12 cellular contexts compared by ENCODE assay signal in the genomic region with DNA sequence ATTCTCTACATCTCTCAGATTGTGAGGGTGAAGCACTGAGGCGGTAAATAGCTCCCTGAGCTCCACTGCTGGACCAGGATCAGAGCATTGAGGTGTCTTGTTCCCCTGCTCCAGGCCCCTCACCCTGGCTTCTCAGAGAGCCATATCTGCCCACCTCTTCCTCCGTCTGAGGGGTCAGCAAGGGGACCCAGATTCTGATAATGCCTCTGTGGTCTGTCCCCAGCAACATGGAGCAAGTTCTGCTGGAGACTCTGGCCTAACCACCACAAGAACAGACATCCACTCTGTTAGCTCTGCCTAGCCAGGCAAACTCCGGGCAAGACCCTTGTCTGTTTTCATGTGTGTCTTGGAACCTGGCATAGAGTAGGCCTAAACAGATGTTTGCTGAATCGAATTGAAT. TPM values are rescaled to one million over a fixed set of nuclear protein-coding genes. Genes with fewer than 3 reads are reported as not detected.
DNase-seq lines count a peak whose midpoint lies in the region; ATAC-seq and TF ChIP-seq lines count a peak whose summit lies in the region.
"Had no signal": no experiment of that assay in that cellular context is flagged by ENCODE, and none has a peak within 500 bp of the region (broad histone marks: within the 10 kb centered on the region; RNA-seq: fewer than 3 reads in every experiment).

No MANE protein-coding gene starts in this region.

- peak overlapping the region; percentile 33 for H3K4me3 ChIP-seq in CD8-positive, alpha-beta T cell (ENCODE audit: low read depth, low read length)
- H3K4me3 ChIP-seq: left lung had no signal

- POLR2A ChIA-PET in CD8-positive, alpha-beta T cell (lab: Charles Lee): interaction anchor here (2.0 to 3.3 kb wide), 2 partner anchors 7 to 10 kb away, joined by 5 to 15 read pairs; no protein-coding TSS in a partner anchor

- peak overlapping the region; percentile 97 for H3K27ac Mint-ChIP-seq in CD8-positive, alpha-beta T cell
- H3K27ac Mint-ChIP-seq in IgD-negative memory B cell (peak overlapping the region; percentile 86 to 99 (median 98)), natural killer cell (peak overlapping the region; percentile 90 to 96)
- peak overlapping the region; percentile 85 for H3K27ac Mint-ChIP-seq in activated naive CD8-positive, alpha-beta T cell treated with anti-CD3 and anti-CD28 coated beads for 36 hours

- H3K36me3 ChIP-seq in CD8-positive, alpha-beta T cell (ENCODE audit: insufficient read depth, low read length): no peaks in the 10 kb centered on the region
- H3K36me3 ChIP-seq: left lung had no signal

- peak overlapping the region; percentile 94 for H3K4me3 Mint-ChIP-seq in CD8-positive, alpha-beta T cell
- H3K4me3 Mint-ChIP-seq in IgD-negative memory B cell (peak overlapping the region; percentile 87 to 98 (median 96)), natural killer cell (peak overlapping the region; percentile 95)
- peak overlapping the region; percentile 88 for H3K4me3 Mint-ChIP-seq in activated naive CD8-positive, alpha-beta T cell treated with anti-CD3 and anti-CD28 coated beads for 36 hours

- TF ChIP-seq CTCF in CD8-positive, alpha-beta T cell (IDR thresholded peaks at IDR 0.05): no peak
- no peak for TF ChIP-seq CTCF in natural killer cell (IDR thresholded peaks at IDR 0.05)

- peak overlapping the region; percentile 22 for H3K27ac ChIP-seq in CD8-positive, alpha-beta T cell (ENCODE audit: low read depth, low read length)
- H3K27ac ChIP-seq: left lung had no signal

- no peaks in the 10 kb centered on the region for H3K9me3 ChIP-seq in CD8-positive, alpha-beta T cell (ENCODE audit: low read length)
- H3K9me3 ChIP-seq: left lung had no signal

- intact Hi-C loops in CD8-positive, alpha-beta T cell (cut with DNase I, micrococcal nuclease): loop anchor here in 1 of 2 experiments (5.0 kb wide), 3 partner anchors 72 to 253 kb away; partner anchors contain the start of gene RCOR3
- intact Hi-C loops in natural killer cell (cut with micrococcal nuclease): no loop called here

- no peaks in the 10 kb centered on the region for H3K27me3 ChIP-seq in CD8-positive, alpha-beta T cell (ENCODE audit: insufficient read depth, low read length)

- H3K9me3 Mint-ChIP-seq in CD8-positive, alpha-beta T cell: no peaks in the 10 kb centered on the region
- peaks cover 0 to 2% (median 0%) of the 10 kb centered on the region in 3 donors for H3K9me3 Mint-ChIP-seq in IgD-negative memory B cell
- no peaks in the 10 kb centered on the region for H3K9me3 Mint-ChIP-seq in activated naive CD8-positive, alpha-beta T cell treated with anti-CD3 and anti-CD28 coated beads for 36 hours
- H3K9me3 Mint-ChIP-seq in natural killer cell: no peaks in the 10 kb centered on the region

- H3K4me1 ChIP-seq in CD8-positive, alpha-beta T cell (ENCODE audit: insufficient read depth, low read length): peaks cover 53% of the 10 kb centered on the region

- peaks cover 25% of the 10 kb centered on the region for H3K36me3 Mint-ChIP-seq in CD8-positive, alpha-beta T cell
- peaks cover 6% of the 10 kb centered on the region for H3K36me3 Mint-ChIP-seq in IgD-negative memory B cell
- H3K36me3 Mint-ChIP-seq in activated naive CD8-positive, alpha-beta T cell treated with anti-CD3 and anti-CD28 coated beads for 36 hours: peaks cover 14% of the 10 kb centered on the region
- no peaks in the 10 kb centered on the region for H3K36me3 Mint-ChIP-seq in natural killer cell

- no peaks in the 10 kb centered on the region for H3K27me3 Mint-ChIP-seq in CD8-positive, alpha-beta T cell (ENCODE audit: low read depth)
- no peaks in the 10 kb centered on the region for H3K27me3 Mint-ChIP-seq in IgD-negative memory B cell
- no peaks in the 10 kb centered on the region for H3K27me3 Mint-ChIP-seq in activated naive CD8-positive, alpha-beta T cell treated with anti-CD3 and anti-CD28 coated beads for 36 hours
- H3K27me3 Mint-ChIP-seq in natural killer cell (ENCODE audit: low read depth in 2 of 2): no peaks in the 10 kb centered on the region

- no peak for ATAC-seq in CD8-positive, alpha-beta T cell
- ATAC-seq in natural killer cell: no peak
- ATAC-seq in GM21447 (IDR thresholded peaks at IDR 0.05; ENCODE audit: unreplicated experiment): no peak
- ATAC-seq in HG03135 (IDR thresholded peaks at IDR 0.05; ENCODE audit: unreplicated experiment): no peak
- ATAC-seq: left lung had no signal

- CTCF ChIA-PET in CD8-positive, alpha-beta T cell (lab: Charles Lee): interaction anchor here (0.9 to 4.4 kb wide), 8 partner anchors 11 to 186 kb away, joined by 3 to 22 read pairs (median 5); no protein-coding TSS in a partner anchor

- peaks cover 70% of the 10 kb centered on the region for H3K4me1 Mint-ChIP-seq in CD8-positive, alpha-beta T cell (ENCODE audit: low read depth)
- H3K4me1 Mint-ChIP-seq in IgD-negative memory B cell (peaks cover 48 to 65% (median 59%) of the 10 kb centered on the region in 3 donors), natural killer cell (peaks cover 65 to 76% of the 10 kb centered on the region in 2 donors)
- H3K4me1 Mint-ChIP-seq in activated naive CD8-positive, alpha-beta T cell treated with anti-CD3 and anti-CD28 coated beads for 36 hours: peaks cover 70% of the 10 kb centered on the region

- no peak for DNase-seq in CD8-positive, alpha-beta T cell
- no peak for DNase-seq in activated naive CD8-positive, alpha-beta T cell treated with anti-CD3 and anti-CD28 coated beads for 36 hours
- DNase-seq in natural killer cell (no peak), NCI-H510A (lab: John Stamatoyannopoulos, UW) (no peak), NOMO-1 treated with DMSO at 0.1 percent for 48 hours (lab: John Stamatoyannopoulos, UW; ENCODE audit: unreplicated experiment) (no peak)
- DNase-seq: effector CD8-positive, alpha-beta T cell; left lung; NCI-H1105 treated with DMSO at 0.1 percent for 48 hours; stimulated activated CD4-positive, alpha-beta T cell treated with anti-CD3 and anti-CD28 coated beads, Interleukin-4, amount 100 ng/mL, for 4 hours had no signal

RNA-seq across cellular contexts. Expression of gene TRAF5, which starts 2.2 kb away (rescaled TPM):
- total RNA-seq in CD8-positive, alpha-beta T cell: 10 to 100 TPM; 20.5 to 24.0 TPM
- 78.6 TPM for polyA plus RNA-seq in IgD-negative memory B cell
- total RNA-seq in activated naive CD8-positive, alpha-beta T cell treated with anti-CD3 and anti-CD28 coated beads for 36 hours: 10 to 100 TPM; 23.7 to 24.4 TPM
- 10 to 100 TPM; 52.3 to 74.4 (median 55.6) TPM for total RNA-seq in natural killer cell
